Comparison of ENCODE assay signal across 22 cellular contexts in the genomic region with DNA sequence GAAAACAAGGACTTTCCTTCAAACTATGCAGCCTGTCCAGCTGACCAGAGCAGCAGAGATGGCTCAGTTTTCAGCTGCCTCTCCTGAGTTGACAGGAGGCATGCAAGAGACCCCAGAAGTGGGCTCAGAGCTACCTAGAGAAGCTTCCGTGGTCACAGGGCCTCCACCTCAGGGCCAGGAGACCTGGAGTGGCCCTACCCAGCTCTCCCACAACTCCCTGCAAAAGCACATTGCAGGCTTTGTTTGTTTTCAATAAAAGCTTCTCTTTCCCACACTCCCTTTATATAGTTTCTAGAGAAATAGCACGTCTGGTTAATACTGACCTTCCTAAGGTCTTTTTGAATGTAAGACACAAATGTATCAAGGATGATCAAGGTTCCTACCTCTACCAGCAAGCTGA.
"Had no signal": no experiment of that assay in that cellular context is flagged by ENCODE, and none has a peak within 500 bp of the region (broad histone marks: within the 10 kb centered on the region; RNA-seq: fewer than 3 reads in every experiment).

No MANE protein-coding gene starts in this region.

- H3K9me3 Mint-ChIP-seq: activated B cell treated with CpG ODN at 0.5 μM for 24 hours; activated CD4-positive, alpha-beta T cell treated with anti-CD3 and anti-CD28 coated beads, Interleukin-2, amount 10 ng/mL, durations not matched to agents 24 days and 14 days; activated naive CD4-positive, alpha-beta T cell treated with anti-CD3 and anti-CD28 coated beads, Interleukin-2, amount 50 U/mL, for 72 hours; activated T-cell treated with anti-CD3 and anti-CD28 coated beads, Interleukin-2, amount 50 U/mL, for 24 hours; activated T-helper 1 cell treated with anti-CD3 and anti-CD28 coated beads, Interleukin-12 subunit alpha, Interleukin-12 subunit beta, Interleukin-2, Interleukin-4 antibody, amounts not matched to agents 30 ng/mL and 10 ng/mL and 1 ng/mL, durations not matched to agents 14 hours and 24 hours and 36 hours had no signal

- H3K4me3 ChIP-seq: K562 had no signal

- ATAC-seq: activated CD8-positive, alpha-beta memory T cell treated with anti-CD3 and anti-CD28 coated beads, Interleukin-2, amount 10 ng/mL, durations not matched to agents 7 days and 5 days; activated naive CD4-positive, alpha-beta T cell treated with anti-CD3 and anti-CD28 coated beads, Interleukin-2, amount 50 U/mL, for 72 hours; K562; T-helper 17 cell had no signal

- H3K4me3 Mint-ChIP-seq: activated B cell treated with CpG ODN at 0.5 μM for 24 hours; activated CD4-positive, alpha-beta T cell treated with anti-CD3 and anti-CD28 coated beads, Interleukin-2, amount 10 ng/mL, durations not matched to agents 24 days and 14 days; activated CD8-positive, alpha-beta memory T cell treated with anti-CD3 and anti-CD28 coated beads, Interleukin-2, amount 10 ng/mL, durations not matched to agents 7 days and 5 days; activated T-cell treated with anti-CD3 and anti-CD28 coated beads, Interleukin-2, amount 50 U/mL, for 24 hours; activated T-helper 1 cell treated with anti-CD3 and anti-CD28 coated beads, Interleukin-12 subunit alpha, Interleukin-12 subunit beta, Interleukin-2, Interleukin-4 antibody, amounts not matched to agents 30 ng/mL and 10 ng/mL and 1 ng/mL, durations not matched to agents 14 hours and 24 hours and 36 hours; T-helper 17 cell had no signal

- H3K27ac Mint-ChIP-seq: activated B cell treated with CpG ODN at 0.5 μM for 24 hours; activated CD4-positive, alpha-beta T cell treated with anti-CD3 and anti-CD28 coated beads, Interleukin-2, amount 10 ng/mL, durations not matched to agents 24 days and 14 days; activated CD8-positive, alpha-beta memory T cell treated with anti-CD3 and anti-CD28 coated beads, Interleukin-2, amount 10 ng/mL, durations not matched to agents 7 days and 5 days; activated naive CD4-positive, alpha-beta T cell treated with anti-CD3 and anti-CD28 coated beads, Interleukin-2, amount 50 U/mL, for 72 hours; activated T-cell treated with anti-CD3 and anti-CD28 coated beads, Interleukin-2, amount 50 U/mL, for 24 hours; activated T-helper 1 cell treated with anti-CD3 and anti-CD28 coated beads, Interleukin-12 subunit alpha, Interleukin-12 subunit beta, Interleukin-2, Interleukin-4 antibody, amounts not matched to agents 30 ng/mL and 10 ng/mL and 1 ng/mL, durations not matched to agents 14 hours and 24 hours and 36 hours; T-helper 17 cell had no signal

- DNase-seq: activated B cell treated with CpG ODN at 0.5 μM for 24 hours; activated CD4-positive, alpha-beta T cell treated with anti-CD3 and anti-CD28 coated beads for 1 hour; activated CD4-positive, alpha-beta T cell treated with anti-CD3 and anti-CD28 coated beads, Interleukin-2, amount 10 ng/mL, durations not matched to agents 24 days and 14 days; activated CD4-positive, alpha-beta T cell treated with anti-CD3 and anti-CD28 coated beads, Interleukin-2, amount 50 U/mL, for 48 hours; activated CD8-positive, alpha-beta memory T cell treated with anti-CD3 and anti-CD28 coated beads, Interleukin-2, amount 10 ng/mL, durations not matched to agents 7 days and 5 days; activated effector memory CD4-positive, alpha-beta T cell treated with Interleukin-2 at 50 U/mL for 16 hours; activated naive CD4-positive, alpha-beta T cell; activated T-cell treated with anti-CD3 and anti-CD28 coated beads, Interleukin-2, amount 50 U/mL, for 24 hours; caudate nucleus; Kasumi-1; NCI-H1048; NCI-H146; NCI-H187 treated with DMSO at 0.1 percent for 48 hours; NCI-H2081 treated with DMSO at 0.1 percent for 48 hours; NCI-H446; NCI-H524; SHP77 treated with DMSO at 0.1 percent for 48 hours; T-helper 17 cell; T-helper 9 cell had no signal

- H3K36me3 Mint-ChIP-seq: activated CD8-positive, alpha-beta memory T cell treated with anti-CD3 and anti-CD28 coated beads, Interleukin-2, amount 10 ng/mL, durations not matched to agents 7 days and 5 days had no signal
